ENCODE assay signal across 8 cellular contexts in genomic region chr13:32639502-32640105, GRCh38. TPM values are rescaled to one million over a fixed set of nuclear protein-coding genes. Genes with fewer than 3 reads are reported as not detected.
DNase-seq lines count a peak whose midpoint lies in the region; ATAC-seq and TF ChIP-seq lines count a peak whose summit lies in the region.

No MANE protein-coding gene starts in this region.

- TF ChIP-seq CTCF in AG10803 (conservative IDR thresholded peaks at IDR 0.05; ENCODE audit: low read length) (peak; percentile 95), brain (conservative IDR thresholded peaks at IDR 0.05) (peak; percentile 57 to 71)

- H3K4me3 ChIP-seq in AG10803 (ENCODE audit: low read length): no peak overlapping the region

- no peak overlapping the region for H3K4me3 Mint-ChIP-seq in brain

- peak; percentile 44 for ATAC-seq in GM18520 (IDR thresholded peaks at IDR 0.05; ENCODE audit: unreplicated experiment)

- no peaks in the 10 kb centered on the region for H3K27me3 Mint-ChIP-seq in brain

- DNase-seq in AG10803 (ENCODE audit: low read depth) (peak; percentile 74), KG1 (lab: John Stamatoyannopoulos, UW) (peak; percentile 12), SKM-1 treated with dmso at 0.1 percent for 144 hours (lab: John Stamatoyannopoulos, UW; ENCODE audit: unreplicated experiment) (peak; percentile 55), iPS-NIHi7 (ENCODE audit: extremely low spot score) (peak; percentile 35), NCI-H187 treated with DMSO at 0.1 percent for 48 hours (lab: John Stamatoyannopoulos, UW) (no peak)
- peak in 2 of 3 donors; percentile 20 to 40 for DNase-seq in stimulated activated CD4-positive, alpha-beta T cell treated with anti-CD3 and anti-CD28 coated beads, Interleukin-12 subunit alpha, Interleukin-12 subunit beta, amount 100 ng/mL, for 48 hours (ENCODE audit: low read depth in 2 of 3, low spot score in 1 of 3)

- peaks cover 0 to 6% (median 0%) of the 10 kb centered on the region in 5 experiments for H3K9me3 Mint-ChIP-seq in brain

- H3K27ac Mint-ChIP-seq in brain: peak overlapping the region in 3 of 5 experiments; percentile 1 to 22 (median 12)

- peaks cover 37% of the 10 kb centered on the region for H3K4me1 Mint-ChIP-seq in brain

- H3K36me3 Mint-ChIP-seq in brain: peaks cover 29% of the 10 kb centered on the region

RNA-seq across cellular contexts. Expression of gene PDS5B, which starts 53.4 kb away (rescaled TPM):
- 8.7 TPM for polyA plus RNA-seq in brain (ENCODE audit: insufficient read depth, low read depth, low replicate concordance)
